In genomic region chr20:25148982-25149846, GRCh38 we compare ENCODE assay signal across 10 cellular contexts. TPM values are rescaled to one million over a fixed set of nuclear protein-coding genes. Genes with fewer than 3 reads are reported as not detected.
DNase-seq lines count a peak whose midpoint lies in the region; ATAC-seq, FAIRE-seq and TF ChIP-seq lines count a peak whose summit lies in the region.
"Had no signal": no experiment of that assay in that cellular context is flagged by ENCODE, and none has a peak within 500 bp of the region (broad histone marks: within the 10 kb centered on the region; RNA-seq: fewer than 3 reads in every experiment).

No MANE protein-coding gene starts in this region.

- no peaks in the 10 kb centered on the region for H4K20me1 ChIP-seq in BLaER1 treated with 17β-estradiol and CSF1 and Interleukin-3, amounts not matched to agents 10 nM and 100 nM
- no peaks in the 10 kb centered on the region for H4K20me1 ChIP-seq in endothelial cell of umbilical vein (replicated peaks; ENCODE audit: control insufficient read depth, extremely low read depth, insufficient read depth, low read length)

- H3K4me2 ChIP-seq in BLaER1 treated with 17β-estradiol and CSF1 and Interleukin-3, amounts not matched to agents 10 nM and 100 nM: peak overlapping the region; percentile 51 to 88 (median 68)
- peak overlapping the region; percentile 31 for H3K4me2 ChIP-seq in endothelial cell of umbilical vein (ENCODE audit: insufficient read depth, low read length)

- H3K36me3 ChIP-seq in BLaER1 treated with 17β-estradiol and CSF1 and Interleukin-3, amounts not matched to agents 10 nM and 100 nM: no peaks in the 10 kb centered on the region
- no peaks in the 10 kb centered on the region for H3K36me3 ChIP-seq in endothelial cell of umbilical vein (ENCODE audit: control insufficient read depth in 2 of 2, extremely low read depth in 1 of 2, insufficient read depth in 2 of 2, low read length in 2 of 2)
- H3K36me3 ChIP-seq in psoas muscle (ENCODE audit: insufficient read depth in 1 of 2, low read depth in 1 of 2): no peaks in the 10 kb centered on the region
- no peaks in the 10 kb centered on the region for H3K36me3 ChIP-seq in WERI-Rb-1
- H3K36me3 ChIP-seq: right atrium auricular region had no signal

- H3K27ac ChIP-seq in BLaER1 treated with 17β-estradiol and CSF1 and Interleukin-3, amounts not matched to agents 10 nM and 100 nM: no peak overlapping the region
- H3K27ac ChIP-seq in endothelial cell of umbilical vein (ENCODE audit: insufficient read depth, low read depth, low read length): no peak overlapping the region
- H3K27ac ChIP-seq in psoas muscle: no peak overlapping the region
- H3K27ac ChIP-seq in WERI-Rb-1: no peak overlapping the region
- H3K27ac ChIP-seq: right atrium auricular region had no signal

- no peaks in the 10 kb centered on the region for H3K36me3 Mint-ChIP-seq in T-cell

- no peak for ATAC-seq in T-cell (replicated peaks in 1 of 4)
- ATAC-seq in psoas muscle: no peak
- ATAC-seq in HG03442 (IDR thresholded peaks at IDR 0.05; ENCODE audit: unreplicated experiment): no peak

- WGBS in psoas muscle, 3 donors: 69 to 73% (median 70%) methylated on average over 17 of the region's 17 CpGs

- TF ChIP-seq CTCF in endothelial cell of umbilical vein (IDR thresholded peaks at IDR 0.05; ENCODE audit: extremely low read depth in 1 of 2, insufficient read depth in 1 of 2, low read depth in 1 of 2, low read length in 2 of 2): no peak
- TF ChIP-seq CTCF in psoas muscle (IDR thresholded peaks at IDR 0.05): no peak
- TF ChIP-seq CTCF in WERI-Rb-1 (IDR thresholded peaks at IDR 0.05; ENCODE audit: low read depth, low read length): no peak

- no peaks in the 10 kb centered on the region for H3K79me2 ChIP-seq in endothelial cell of umbilical vein (ENCODE audit: control insufficient read depth, insufficient read depth, low read length)

- no peaks in the 10 kb centered on the region for H3K9me3 ChIP-seq in BLaER1 treated with 17β-estradiol and CSF1 and Interleukin-3, amounts not matched to agents 10 nM and 100 nM (replicated peaks in 1 of 11)
- no peaks in the 10 kb centered on the region for H3K9me3 ChIP-seq in endothelial cell of umbilical vein (replicated peaks; ENCODE audit: control insufficient read depth, insufficient read depth, low read length)
- no peaks in the 10 kb centered on the region for H3K9me3 ChIP-seq in psoas muscle
- no peaks in the 10 kb centered on the region for H3K9me3 ChIP-seq in WERI-Rb-1 (ENCODE audit: severe bottlenecking)
- H3K9me3 ChIP-seq: right atrium auricular region had no signal

- no peaks in the 10 kb centered on the region for H3K9me3 Mint-ChIP-seq in T-cell

- DNase-seq in T-cell (no peak), endothelial cell of umbilical vein (ENCODE audit: low read depth, low spot score) (no peak), psoas muscle (no peak), A172 (ENCODE audit: low spot score) (no peak), WERI-Rb-1 (no peak), mesenteric fat pad (ENCODE audit: low spot score) (no peak)
- DNase-seq: islet precursor cell had no signal

- BruUV-seq in endothelial cell of umbilical vein (replicated peaks; lab: Mats Ljungman, UMichigan): no TSS peak

- H3K27me3 ChIP-seq in BLaER1 treated with 17β-estradiol and CSF1 and Interleukin-3, amounts not matched to agents 10 nM and 100 nM: peaks cover 7 to 18% (median 15%) of the 10 kb centered on the region in 11 experiments; a peak in 21 of 22 replicates
- H3K27me3 ChIP-seq in endothelial cell of umbilical vein (ENCODE audit: control insufficient read depth in 2 of 2, insufficient read depth in 2 of 2, low read length in 2 of 2) (peaks cover 14 to 17% of the 10 kb centered on the region in 2 experiments), psoas muscle (ENCODE audit: insufficient read depth in 3 of 3, low read length in 2 of 3) (peaks cover 0 to 22% (median 4%) of the 10 kb centered on the region in 3 donors), WERI-Rb-1 (ENCODE audit: insufficient read depth, low read depth, severe bottlenecking) (no peaks in the 10 kb centered on the region)

- peak overlapping the region in 5 of 10 experiments; percentile 16 to 58 (median 40); a peak in 6 of 20 replicates for H3K4me3 ChIP-seq in BLaER1 treated with 17β-estradiol and CSF1 and Interleukin-3, amounts not matched to agents 10 nM and 100 nM
- H3K4me3 ChIP-seq in endothelial cell of umbilical vein (replicated peaks in 1 of 3; ENCODE audit: insufficient read depth in 1 of 3, low read depth in 1 of 3, low read length in 3 of 3): no peak overlapping the region
- H3K4me3 ChIP-seq in psoas muscle: peak overlapping the region; percentile 38
- H3K4me3 ChIP-seq in WERI-Rb-1 (ENCODE audit: low read depth, low read length): no peak overlapping the region

- H3K9ac ChIP-seq in BLaER1 treated with 17β-estradiol and CSF1 and Interleukin-3, amounts not matched to agents 10 nM and 100 nM: peak overlapping the region in 3 of 11 experiments; percentile 7 to 21 (median 15); a peak in 2 of 22 replicates
- no peak overlapping the region for H3K9ac ChIP-seq in endothelial cell of umbilical vein (replicated peaks; ENCODE audit: extremely low read depth, insufficient read depth, low read length)

- peaks cover 0 to 25% (median 15%) of the 10 kb centered on the region in 10 experiments; a peak in 16 of 20 replicates for H3K4me1 ChIP-seq in BLaER1 treated with 17β-estradiol and CSF1 and Interleukin-3, amounts not matched to agents 10 nM and 100 nM
- H3K4me1 ChIP-seq in endothelial cell of umbilical vein (ENCODE audit: control insufficient read depth, extremely low read depth, insufficient read depth, low read length) (peaks cover 3% of the 10 kb centered on the region), psoas muscle (peaks cover 8% of the 10 kb centered on the region)

- FAIRE-seq in endothelial cell of umbilical vein (lab: Jason Lieb, UNC): no peak

- POLR2A ChIA-PET in T-cell (lab: Charles Lee) (interaction anchor here in 1 of 2 donors (0.6 kb wide), 1 partner anchor 1101 kb away, joined by 3 read pairs; no protein-coding TSS in a partner anchor), endothelial cell of umbilical vein (lab: Charles Lee) (no interaction called here)

- peaks cover 5 to 8% (median 6%) of the 10 kb centered on the region in 3 donors for H3K4me1 Mint-ChIP-seq in T-cell

- H2AFZ ChIP-seq in endothelial cell of umbilical vein (ENCODE audit: low read depth, low read length): peak overlapping the region; percentile 65

- peak overlapping the region; percentile 85 to 87 (median 85) for H3K4me3 Mint-ChIP-seq in T-cell

- CTCF ChIA-PET in T-cell (lab: Charles Lee): interaction anchor here in 1 of 2 donors (0.6 to 0.7 kb wide), 2 partner anchors 156 to 986 kb away, joined by 3 to 4 read pairs; no protein-coding TSS in a partner anchor
- CTCF ChIA-PET in endothelial cell of umbilical vein (lab: Charles Lee): interaction anchor here (0.9 to 1.2 kb wide), 3 partner anchors 11 to 98 kb away, joined by 3 to 4 read pairs (median 4); partner anchors contain the start of genes ENTPD6 and PYGB

- no peaks in the 10 kb centered on the region for H3K9me1 ChIP-seq in endothelial cell of umbilical vein (replicated peaks; ENCODE audit: control insufficient read depth, extremely low read depth, insufficient read depth, low read length)

- H3K27ac Mint-ChIP-seq in T-cell: peak overlapping the region in 1 of 2 donors; percentile 87

- peaks cover 2 to 17% of the 10 kb centered on the region in 2 donors for H3K27me3 Mint-ChIP-seq in T-cell

- dilution Hi-C loops in endothelial cell of umbilical vein (cut with MboI; ENCODE audit: extremely low pct_ligation_motif_present, low sequenced_read_pairs): no loop called here

- intact Hi-C loops in endothelial cell of umbilical vein (cut with micrococcal nuclease) (no loop called here), psoas muscle (cut with DNase I) (no loop called here)

- TF ChIP-seq POLR2A in endothelial cell of umbilical vein (IDR thresholded peaks at IDR 0.05; ENCODE audit: low read depth, low read length): no peak

TF ChIP-seq in endothelial cell of umbilical vein, 7 proteins besides CTCF, POLR2A, EP300 and RAD21:
- no peak for TF ChIP-seq JUN (IDR thresholded peaks at IDR 0.05; ENCODE audit: borderline replicate concordance, insufficient read depth, insufficient read length, low read depth)
TF ChIP-seq in endothelial cell of umbilical vein: peak in this region for 0.

RNA-seq across cellular contexts. Expression of gene ENTPD6, which starts 46.3 kb away (rescaled TPM):
- total RNA-seq in T-cell (100 to 1,000 TPM in 1 of 5 donors, 10 to 100 TPM in 4; 80.5 to 102 (median 90.9) TPM), endothelial cell of umbilical vein (51.2 and 52.2 TPM in 2 replicates), psoas muscle (10 to 100 TPM; 28.7 to 42.1 (median 34.6) TPM), mesenteric fat pad (54.3 TPM)
- polyA plus RNA-seq in endothelial cell of umbilical vein (86.3 and 87.0 TPM in 2 replicates), psoas muscle (10 to 100 TPM; 38.9 to 65.3 (median 50.5) TPM)
- polyA plus RNA-seq in endothelial cell of umbilical vein (2011; cell fraction: cytosol; rRNA removed): 57.3 and 62.1 TPM in 2 replicates
- 119 and 126 TPM in 2 replicates for polyA plus RNA-seq in endothelial cell of umbilical vein (2011; cell fraction: nucleus; rRNA removed)
- polyA plus RNA-seq in endothelial cell of umbilical vein (2012): 50.9 and 69.0 TPM in 2 replicates
- polyA minus RNA-seq in endothelial cell of umbilical vein: 57.4 and 58.9 TPM in 2 replicates
- 10.8 TPM for polyA minus RNA-seq in endothelial cell of umbilical vein (2011; cell fraction: cytosol; rRNA and poly(A)+ RNA removed)
- polyA minus RNA-seq in endothelial cell of umbilical vein (2011; cell fraction: nucleus; rRNA and poly(A)+ RNA removed): 26.4 and 27.4 TPM in 2 replicates
- total RNA-seq in A172 (2014; rRNA removed; shearing (Covaris generic)): 62.4 and 69.7 TPM in 2 replicates
